In the genomic region with DNA sequence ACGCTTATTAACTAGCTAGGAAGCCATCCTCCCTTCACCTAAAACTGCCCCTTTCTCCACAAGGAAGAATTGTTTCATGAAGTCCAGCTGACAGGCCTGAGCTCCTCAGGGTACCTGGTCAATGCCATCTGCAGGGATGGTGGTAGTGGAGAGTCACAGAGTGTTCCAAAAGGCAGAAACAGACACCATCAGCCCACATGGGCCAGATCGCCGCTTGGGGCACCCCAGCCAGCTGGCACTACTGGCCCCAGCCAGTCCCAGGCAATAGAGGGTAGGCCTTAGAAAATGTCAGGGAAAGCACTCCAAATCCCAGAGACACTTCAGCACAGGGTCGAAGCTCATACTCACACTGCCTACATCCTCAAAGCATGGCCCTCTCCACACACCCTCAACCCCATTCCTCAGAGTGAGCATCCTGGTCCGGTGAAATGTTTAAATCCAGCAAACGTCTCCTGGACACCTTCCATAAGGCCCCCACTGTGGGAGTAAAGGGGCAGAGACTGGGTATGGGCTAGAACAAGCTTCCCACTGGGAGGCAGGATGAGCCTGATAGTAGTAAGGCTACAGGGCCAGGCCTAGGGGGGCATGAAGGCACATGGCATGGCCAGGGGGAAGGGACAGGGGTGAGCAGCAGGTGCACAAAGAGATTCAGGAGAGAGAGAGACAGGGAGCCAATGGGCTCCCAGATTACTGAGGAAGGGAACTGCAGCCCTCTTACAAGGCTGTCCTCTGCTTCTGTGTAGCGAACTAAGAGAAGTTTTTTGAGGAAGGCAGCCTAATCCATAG, we compare ENCODE assay signal across 10 cellular contexts. TPM values are rescaled to one million over a fixed set of nuclear protein-coding genes. Genes with fewer than 3 reads are reported as not detected.
DNase-seq lines count a peak whose midpoint lies in the region; ATAC-seq and TF ChIP-seq lines count a peak whose summit lies in the region.
"Had no signal": no experiment of that assay in that cellular context is flagged by ENCODE, and none has a peak within 500 bp of the region (broad histone marks: within the 10 kb centered on the region; RNA-seq: fewer than 3 reads in every experiment).

No MANE protein-coding gene starts in this region.

- H3K27ac ChIP-seq in left lung, result no peak overlapping the region
- H3K27ac ChIP-seq: SK-N-MC had no signal

- peaks cover 0 to 7% of the 10 kb centered on the region in 2 donors for H3K9me3 ChIP-seq in left lung

- no peak for ATAC-seq in activated T-cell treated with anti-CD3 and anti-CD28 coated beads, Interleukin-2, amount 50 U/mL, for 4 hours
- ATAC-seq in left lung, result no peak
- no peak for ATAC-seq in GM18868 (IDR thresholded peaks at IDR 0.05; ENCODE audit: unreplicated experiment)

- peaks cover 4% of the 10 kb centered on the region for H3K4me1 Mint-ChIP-seq in activated T-cell treated with anti-CD3 and anti-CD28 coated beads, Interleukin-2, amount 50 U/mL, for 4 hours (ENCODE audit: low read depth)
- peaks cover 23% of the 10 kb centered on the region for H3K4me1 Mint-ChIP-seq in progenitor cell of endocrine pancreas (ENCODE audit: low read depth)

- peaks cover 4% of the 10 kb centered on the region for H3K9me3 Mint-ChIP-seq in activated T-cell treated with anti-CD3 and anti-CD28 coated beads, Interleukin-2, amount 50 U/mL, for 4 hours
- peaks cover 7% of the 10 kb centered on the region for H3K9me3 Mint-ChIP-seq in progenitor cell of endocrine pancreas (ENCODE audit: low read depth)

- peaks cover 0 to 20% of the 10 kb centered on the region in 2 donors for H3K4me1 ChIP-seq in left lung

- H3K27me3 ChIP-seq in left lung, result peaks cover 0 to 13% of the 10 kb centered on the region in 2 donors

- H3K27me3 Mint-ChIP-seq in activated T-cell treated with anti-CD3 and anti-CD28 coated beads, Interleukin-2, amount 50 U/mL, for 4 hours (ENCODE audit: low read depth), result peaks cover 3% of the 10 kb centered on the region
- H3K27me3 Mint-ChIP-seq in progenitor cell of endocrine pancreas, result peaks cover 9% of the 10 kb centered on the region

- H3K36me3 Mint-ChIP-seq in activated T-cell treated with anti-CD3 and anti-CD28 coated beads, Interleukin-2, amount 50 U/mL, for 4 hours (ENCODE audit: insufficient read depth), result no peaks in the 10 kb centered on the region
- H3K36me3 Mint-ChIP-seq in progenitor cell of endocrine pancreas (ENCODE audit: insufficient read depth), result peaks cover 1% of the 10 kb centered on the region

- no peak overlapping the region for H3K4me3 ChIP-seq in left lung

- H3K36me3 ChIP-seq in left lung, result no peaks in the 10 kb centered on the region

- TF ChIP-seq CTCF in progenitor cell of endocrine pancreas (IDR thresholded peaks at IDR 0.05; ENCODE audit: unreplicated experiment), result no peak
- TF ChIP-seq CTCF in left lung (IDR thresholded peaks at IDR 0.05), result no peak

- peak overlapping the region; percentile 84 for H3K4me3 Mint-ChIP-seq in activated T-cell treated with anti-CD3 and anti-CD28 coated beads, Interleukin-2, amount 50 U/mL, for 4 hours
- H3K4me3 Mint-ChIP-seq in progenitor cell of endocrine pancreas (ENCODE audit: low read depth), result peak overlapping the region; percentile 86

- H3K27ac Mint-ChIP-seq in progenitor cell of endocrine pancreas, result no peak overlapping the region

- intact Hi-C loops in left lung (cut with DNase I), result no loop called here

- DNase-seq in activated T-cell treated with anti-CD3 and anti-CD28 coated beads, Interleukin-2, amount 50 U/mL, for 4 hours, result no peak
- no peak for DNase-seq in activated T-cell treated with anti-CD3 and anti-CD28 coated beads, Interleukin-2, amount 50 U/mL, for 48 hours
- DNase-seq in NCI-H524 treated with DMSO at 0.1 percent for 48 hours (lab: John Stamatoyannopoulos, UW) (peak; percentile 5), cerebellum (ENCODE audit: low spot score) (peak; percentile 74), progenitor cell of endocrine pancreas (ENCODE audit: low spot score, unreplicated experiment) (no peak), DMS79 treated with DMSO at 0.1 percent for 48 hours (lab: John Stamatoyannopoulos, UW) (no peak), left lung (no peak)
- DNase-seq: NCI-H774 had no signal

RNA-seq across cellular contexts. Expression of gene LRRC20, which starts 1.9 kb away (rescaled TPM):
- total RNA-seq in activated T-cell treated with anti-CD3 and anti-CD28 coated beads, Interleukin-2, amount 50 U/mL, for 4 hours, result 10 to 100 TPM in 1 of 3 donors, 1 to 10 TPM in 2; 5.3 to 11.3 (median 7.6) TPM
- total RNA-seq in cerebellum, result 9.5 TPM
- total RNA-seq in progenitor cell of endocrine pancreas, result 16.7 and 19.6 TPM in 2 replicates
- 10 to 100 TPM; 22.9 to 26.6 TPM for total RNA-seq in left lung

RNA-seq across cellular contexts. Expression of gene EIF4EBP2, which starts 23.4 kb away (rescaled TPM):
- 10 to 100 TPM; 28.0 to 29.4 (median 28.3) TPM for total RNA-seq in activated T-cell treated with anti-CD3 and anti-CD28 coated beads, Interleukin-2, amount 50 U/mL, for 4 hours
- 63.2 TPM for total RNA-seq in cerebellum
- total RNA-seq in progenitor cell of endocrine pancreas, result 99.6 and 101 TPM in 2 replicates
- 10 to 100 TPM; 74.7 to 80.5 TPM for total RNA-seq in left lung

Comparison
In these comparisons a context has a peak if more than half of its experiments do, and no peak if none do; other contexts are left out.
1. DNase-seq: peak in NCI-H524 treated with DMSO at 0.1 percent for 48 hours (single experiment) and cerebellum (single experiment); none in activated T-cell treated with anti-CD3 and anti-CD28 coated beads, Interleukin-2, amount 50 U/mL, for 4 hours (single experiment), activated T-cell treated with anti-CD3 and anti-CD28 coated beads, Interleukin-2, amount 50 U/mL, for 48 hours (0 of 2), progenitor cell of endocrine pancreas (single experiment), DMS79 treated with DMSO at 0.1 percent for 48 hours (single experiment) and left lung (0 of 2).